In the genomic region with DNA sequence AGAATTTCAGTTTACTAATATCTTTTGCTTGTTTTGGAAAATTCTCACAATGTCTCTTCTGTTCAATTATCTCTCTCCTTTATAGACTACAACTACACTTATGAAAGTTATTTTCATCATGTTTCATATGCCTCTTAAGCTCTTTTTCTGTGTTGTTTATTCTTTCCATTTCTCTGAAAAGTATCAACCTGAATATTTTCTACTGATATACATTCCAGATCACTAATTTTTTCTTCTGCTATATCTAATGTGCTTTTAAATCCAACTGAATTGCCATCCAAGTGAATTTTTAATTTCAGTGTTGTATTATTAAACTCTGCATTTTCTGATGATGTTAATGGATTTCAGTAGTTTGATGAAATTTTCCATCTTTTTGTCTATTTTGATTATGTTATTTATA, we compare ENCODE assay signal across 37 cellular contexts.
"Had no signal": no experiment of that assay in that cellular context is flagged by ENCODE, and none has a peak within 500 bp of the region (broad histone marks: within the 10 kb centered on the region; RNA-seq: fewer than 3 reads in every experiment).

No MANE protein-coding gene starts in this region.

- H3K27ac Mint-ChIP-seq: activated CD4-positive, alpha-beta memory T cell treated with anti-CD3 and anti-CD28 coated beads, Interleukin-2, amount 10 ng/mL, durations not matched to agents 7 days and 5 days; activated CD4-positive, alpha-beta T cell treated with anti-CD3 and anti-CD28 coated beads for 36 hours; activated CD4-positive, alpha-beta T cell treated with anti-CD3 and anti-CD28 coated beads, Interleukin-2, amount 10 ng/mL, durations not matched to agents 7 days and 5 days; activated CD8-positive, alpha-beta memory T cell treated with anti-CD3 and anti-CD28 coated beads, Interleukin-2, amount 10 ng/mL, durations not matched to agents 7 days and 5 days; activated CD8-positive, alpha-beta T cell treated with anti-CD3 and anti-CD28 coated beads, Interleukin-2, amount 10 ng/mL, durations not matched to agents 7 days and 5 days; activated naive CD4-positive, alpha-beta T cell treated with anti-CD3 and anti-CD28 coated beads, Interleukin-2, amount 10 ng/mL, durations not matched to agents 7 days and 5 days; activated naive CD4-positive, alpha-beta T cell treated with anti-CD3 and anti-CD28 coated beads, Interleukin-2, amount 50 U/mL, for 24 hours; activated naive CD8-positive, alpha-beta T cell; activated naive CD8-positive, alpha-beta T cell treated with anti-CD3 and anti-CD28 coated beads, Interleukin-2, amount 10 ng/mL, durations not matched to agents 7 days and 5 days; activated naive CD8-positive, alpha-beta T cell treated with anti-CD3 and anti-CD28 coated beads, Interleukin-2, amount 50 U/mL, for 24 hours; activated T-cell treated with anti-CD3 and anti-CD28 coated beads, Interleukin-2, amount 50 U/mL, for 24 hours; activated T-helper 2 cell treated with anti-CD3 and anti-CD28 coated beads, Interferon-gamma antibody, Interleukin-2, Interleukin-4, amounts not matched to agents 10 μg/mL and 5 μg/mL and 100 μg/mL, durations not matched to agents 14 hours and 24 hours and 36 hours; T-helper 1 cell treated with Interleukin-12 subunit alpha and Interleukin-12 subunit beta and Interleukin-4 antibody, amounts not matched to agents 30 μg/mL and 1 μg/mL, for 36 hours; WTC11 had no signal

- H3K27ac ChIP-seq: adrenal gland, body of pancreas, brain microvascular endothelial cell, colonic mucosa, WERI-Rb-1 had no signal

- ATAC-seq: activated CD4-positive, alpha-beta T cell treated with anti-CD3 and anti-CD28 coated beads for 36 hours; activated CD4-positive, CD25-positive, alpha-beta regulatory T cell treated with anti-CD3 and anti-CD28 coated beads, Interleukin-2, amount 50 U/mL, for 24 hours; activated CD8-positive, alpha-beta memory T cell treated with anti-CD3 and anti-CD28 coated beads, Interleukin-2, amount 10 ng/mL, durations not matched to agents 7 days and 5 days; activated CD8-positive, alpha-beta T cell treated with anti-CD3 and anti-CD28 coated beads, Interleukin-2, amount 10 ng/mL, durations not matched to agents 7 days and 5 days; activated naive CD8-positive, alpha-beta T cell treated with anti-CD3 and anti-CD28 coated beads, Interleukin-2, amount 50 U/mL, for 24 hours; body of pancreas; WTC11 had no signal

- H3K4me1 Mint-ChIP-seq: activated CD4-positive, alpha-beta memory T cell treated with anti-CD3 and anti-CD28 coated beads, Interleukin-2, amount 10 ng/mL, durations not matched to agents 7 days and 5 days; activated CD4-positive, alpha-beta T cell treated with anti-CD3 and anti-CD28 coated beads for 36 hours; activated CD4-positive, alpha-beta T cell treated with anti-CD3 and anti-CD28 coated beads, Interleukin-2, amount 10 ng/mL, durations not matched to agents 7 days and 5 days; activated CD8-positive, alpha-beta memory T cell treated with anti-CD3 and anti-CD28 coated beads, Interleukin-2, amount 10 ng/mL, durations not matched to agents 7 days and 5 days; activated naive CD4-positive, alpha-beta T cell treated with anti-CD3 and anti-CD28 coated beads, Interleukin-2, amount 10 ng/mL, durations not matched to agents 7 days and 5 days; activated naive CD4-positive, alpha-beta T cell treated with anti-CD3 and anti-CD28 coated beads, Interleukin-2, amount 50 U/mL, for 24 hours; activated naive CD8-positive, alpha-beta T cell treated with anti-CD3 and anti-CD28 coated beads, Interleukin-2, amount 10 ng/mL, durations not matched to agents 7 days and 5 days; activated naive CD8-positive, alpha-beta T cell treated with anti-CD3 and anti-CD28 coated beads, Interleukin-2, amount 50 U/mL, for 24 hours had no signal

- H3K36me3 Mint-ChIP-seq: activated CD8-positive, alpha-beta memory T cell treated with anti-CD3 and anti-CD28 coated beads, Interleukin-2, amount 10 ng/mL, durations not matched to agents 7 days and 5 days; activated naive CD4-positive, alpha-beta T cell treated with anti-CD3 and anti-CD28 coated beads, Interleukin-2, amount 10 ng/mL, durations not matched to agents 7 days and 5 days; activated naive CD4-positive, alpha-beta T cell treated with anti-CD3 and anti-CD28 coated beads, Interleukin-2, amount 50 U/mL, for 24 hours; activated naive CD8-positive, alpha-beta T cell; activated naive CD8-positive, alpha-beta T cell treated with anti-CD3 and anti-CD28 coated beads, Interleukin-2, amount 10 ng/mL, durations not matched to agents 7 days and 5 days had no signal

- H3K4me3 ChIP-seq: adrenal gland, body of pancreas, breast epithelium, colonic mucosa had no signal

- H3K27me3 Mint-ChIP-seq: activated naive CD4-positive, alpha-beta T cell treated with anti-CD3 and anti-CD28 coated beads, Interleukin-2, amount 10 ng/mL, durations not matched to agents 7 days and 5 days; activated naive CD8-positive, alpha-beta T cell had no signal

- H3K36me3 ChIP-seq: adrenal gland, brain microvascular endothelial cell, breast epithelium, colonic mucosa, WERI-Rb-1 had no signal

- FAIRE-seq: astrocyte had no signal

- H3K9me3 ChIP-seq: adrenal gland, body of pancreas, colonic mucosa had no signal

- H3K4me1 ChIP-seq: adrenal gland, body of pancreas, breast epithelium, colonic mucosa had no signal

- DNase-seq: activated CD4-positive, alpha-beta memory T cell treated with anti-CD3 and anti-CD28 coated beads, Interleukin-2, amount 10 ng/mL, durations not matched to agents 7 days and 5 days; activated CD4-positive, alpha-beta T cell treated with anti-CD3 and anti-CD28 coated beads for 1 hour; activated CD4-positive, alpha-beta T cell treated with anti-CD3 and anti-CD28 coated beads for 36 hours; activated CD4-positive, alpha-beta T cell treated with anti-CD3 and anti-CD28 coated beads for 48 hours; activated CD4-positive, alpha-beta T cell treated with anti-CD3 and anti-CD28 coated beads, Interleukin-2, amount 10 ng/mL, durations not matched to agents 7 days and 5 days; activated CD4-positive, alpha-beta T cell treated with anti-CD3 and anti-CD28 coated beads, Interleukin-2, amount 50 U/mL, for 48 hours; activated CD4-positive, CD25-positive, alpha-beta regulatory T cell; activated CD8-positive, alpha-beta memory T cell treated with anti-CD3 and anti-CD28 coated beads for 24 hours; activated CD8-positive, alpha-beta memory T cell treated with anti-CD3 and anti-CD28 coated beads, Interleukin-2, amount 10 ng/mL, durations not matched to agents 7 days and 5 days; activated CD8-positive, alpha-beta memory T cell treated with anti-CD3 and anti-CD28 coated beads, Interleukin-2, amount 50 U/mL, for 48 hours; activated CD8-positive, alpha-beta T cell treated with anti-CD3 and anti-CD28 coated beads, Interleukin-2, amount 10 ng/mL, durations not matched to agents 7 days and 5 days; activated effector memory CD4-positive, alpha-beta T cell treated with Interleukin-2 at 50 U/mL for 16 hours; activated gamma-delta T cell; activated naive CD4-positive, alpha-beta T cell treated with anti-CD3 and anti-CD28 coated beads, Interleukin-2, amount 10 ng/mL, durations not matched to agents 7 days and 5 days; activated naive CD4-positive, alpha-beta T cell treated with Interleukin-2 at 50 U/mL for 16 hours; activated naive CD8-positive, alpha-beta T cell treated with anti-CD3 and anti-CD28 coated beads, Interleukin-2, amount 10 ng/mL, durations not matched to agents 7 days and 5 days; activated naive CD8-positive, alpha-beta T cell treated with anti-CD3 and anti-CD28 coated beads, Interleukin-2, amount 50 U/mL, for 24 hours; activated T-cell treated with anti-CD3 and anti-CD28 coated beads, Interleukin-2, amount 50 U/mL, for 24 hours; activated T-cell treated with anti-CD3 and anti-CD28 coated beads, Interleukin-2, amount 50 U/mL, for 48 hours; adrenal gland; amniotic stem cell; aorta; body of pancreas; brain microvascular endothelial cell; central memory CD4-positive, alpha-beta T cell; colonic mucosa; T-helper 1 cell; T-helper 2 cell; WERI-Rb-1 had no signal

- H3K4me3 Mint-ChIP-seq: activated CD4-positive, alpha-beta memory T cell treated with anti-CD3 and anti-CD28 coated beads, Interleukin-2, amount 10 ng/mL, durations not matched to agents 7 days and 5 days; activated CD4-positive, alpha-beta T cell treated with anti-CD3 and anti-CD28 coated beads for 36 hours; activated CD4-positive, alpha-beta T cell treated with anti-CD3 and anti-CD28 coated beads, Interleukin-2, amount 10 ng/mL, durations not matched to agents 7 days and 5 days; activated CD8-positive, alpha-beta memory T cell treated with anti-CD3 and anti-CD28 coated beads, Interleukin-2, amount 10 ng/mL, durations not matched to agents 7 days and 5 days; activated CD8-positive, alpha-beta T cell treated with anti-CD3 and anti-CD28 coated beads, Interleukin-2, amount 10 ng/mL, durations not matched to agents 7 days and 5 days; activated naive CD4-positive, alpha-beta T cell treated with anti-CD3 and anti-CD28 coated beads, Interleukin-2, amount 10 ng/mL, durations not matched to agents 7 days and 5 days; activated naive CD4-positive, alpha-beta T cell treated with anti-CD3 and anti-CD28 coated beads, Interleukin-2, amount 50 U/mL, for 24 hours; activated naive CD8-positive, alpha-beta T cell; activated naive CD8-positive, alpha-beta T cell treated with anti-CD3 and anti-CD28 coated beads, Interleukin-2, amount 10 ng/mL, durations not matched to agents 7 days and 5 days; activated naive CD8-positive, alpha-beta T cell treated with anti-CD3 and anti-CD28 coated beads, Interleukin-2, amount 50 U/mL, for 24 hours; activated T-cell treated with anti-CD3 and anti-CD28 coated beads, Interleukin-2, amount 50 U/mL, for 24 hours; T-helper 1 cell treated with Interleukin-12 subunit alpha and Interleukin-12 subunit beta and Interleukin-4 antibody, amounts not matched to agents 30 μg/mL and 1 μg/mL, for 36 hours; WTC11 had no signal

- H3K9me3 Mint-ChIP-seq: activated CD4-positive, alpha-beta memory T cell treated with anti-CD3 and anti-CD28 coated beads, Interleukin-2, amount 10 ng/mL, durations not matched to agents 7 days and 5 days; activated naive CD4-positive, alpha-beta T cell treated with anti-CD3 and anti-CD28 coated beads, Interleukin-2, amount 10 ng/mL, durations not matched to agents 7 days and 5 days; activated naive CD4-positive, alpha-beta T cell treated with anti-CD3 and anti-CD28 coated beads, Interleukin-2, amount 50 U/mL, for 24 hours; activated naive CD8-positive, alpha-beta T cell treated with anti-CD3 and anti-CD28 coated beads, Interleukin-2, amount 10 ng/mL, durations not matched to agents 7 days and 5 days; T-helper 1 cell treated with Interleukin-12 subunit alpha and Interleukin-12 subunit beta and Interleukin-4 antibody, amounts not matched to agents 30 μg/mL and 1 μg/mL, for 36 hours had no signal
